ENCODE assay signal across 16 cellular contexts in genomic region chr19:48474084-48474592, GRCh38. TPM values are rescaled to one million over a fixed set of nuclear protein-coding genes. Genes with fewer than 3 reads are reported as not detected.
DNase-seq lines count a peak whose midpoint lies in the region; ATAC-seq and TF ChIP-seq lines count a peak whose summit lies in the region.
"Had no signal": no experiment of that assay in that cellular context is flagged by ENCODE, and none has a peak within 500 bp of the region (broad histone marks: within the 10 kb centered on the region; RNA-seq: fewer than 3 reads in every experiment).

No MANE protein-coding gene starts in this region.

- no peak overlapping the region for H3K4me3 Mint-ChIP-seq in Caco-2 (ENCODE audit: unreplicated experiment)
- H3K4me3 Mint-ChIP-seq in endothelial cell (ENCODE audit: unreplicated experiment): peak overlapping the region; percentile 65
- H3K4me3 Mint-ChIP-seq: CD8-positive, alpha-beta T cell had no signal

- no peak overlapping the region for H3K4me3 ChIP-seq in Caco-2 (ENCODE audit: low read depth, low read length)
- no peak overlapping the region for H3K4me3 ChIP-seq in NB4 (ENCODE audit: low read depth, low read length)
- H3K4me3 ChIP-seq in neuronal stem cell (ENCODE audit: low read length in 2 of 2): no peak overlapping the region

- H3K36me3 ChIP-seq in Caco-2 (ENCODE audit: control insufficient read depth, insufficient read depth, low read length): peaks cover 9% of the 10 kb centered on the region
- peaks cover 75 to 90% of the 10 kb centered on the region in 2 donors for H3K36me3 ChIP-seq in neuronal stem cell (replicated peaks in 1 of 2; ENCODE audit: control insufficient read depth in 2 of 2, insufficient read depth in 2 of 2, low read length in 2 of 2)

- POLR2A ChIA-PET in Caco-2 (lab: Charles Lee): no interaction called here

- TF ChIP-seq CTCF in Caco-2 (IDR thresholded peaks at IDR 0.05; ENCODE audit: insufficient read depth in 1 of 2, low read depth in 1 of 2, low read length in 1 of 2, severe bottlenecking in 1 of 2, unreplicated experiment in 1 of 2) (no peak), NB4 (IDR thresholded peaks at IDR 0.05; ENCODE audit: low read depth, low read length) (no peak), endothelial cell (IDR thresholded peaks at IDR 0.05; ENCODE audit: unreplicated experiment) (no peak)

- no peak overlapping the region for H2AK5ac ChIP-seq in neuronal stem cell (ENCODE audit: low read depth, low read length)

- intact Hi-C loops in Caco-2 (cut with micrococcal nuclease; ENCODE audit: unreplicated experiment): no loop called here

- peak; percentile 13 for TF ChIP-seq POLR2A in NB4 (IDR thresholded peaks at IDR 0.05; ENCODE audit: extremely low read depth, insufficient read length)

- H3K4me1 Mint-ChIP-seq in Caco-2 (ENCODE audit: low read depth, unreplicated experiment): peaks cover 7% of the 10 kb centered on the region
- peaks cover 14% of the 10 kb centered on the region for H3K4me1 Mint-ChIP-seq in endothelial cell (ENCODE audit: unreplicated experiment)

- no peak overlapping the region for H4K8ac ChIP-seq in neuronal stem cell (ENCODE audit: low read depth, low read length)

- H2BK5ac ChIP-seq in neuronal stem cell (ENCODE audit: low read length): no peak overlapping the region

- H3K27ac ChIP-seq in neuronal stem cell (replicated peaks; ENCODE audit: low read length): no peak overlapping the region
- H3K27ac ChIP-seq: HL-60 had no signal

- H3K27ac Mint-ChIP-seq in Caco-2 (ENCODE audit: unreplicated experiment) (peak overlapping the region; percentile 53), endothelial cell (ENCODE audit: unreplicated experiment) (peak overlapping the region; percentile 85)
- H3K27ac Mint-ChIP-seq: CD8-positive, alpha-beta T cell had no signal

- H3K4me2 ChIP-seq in neuronal stem cell (ENCODE audit: insufficient read depth, low read length, poor library complexity, severe bottlenecking): no peak overlapping the region

- H3K14ac ChIP-seq in neuronal stem cell (ENCODE audit: low read length): no peak overlapping the region

- no peaks in the 10 kb centered on the region for H3K9me3 ChIP-seq in Caco-2
- H3K9me3 ChIP-seq in neuronal stem cell (replicated peaks in 1 of 2; ENCODE audit: control insufficient read depth in 2 of 2, insufficient read depth in 1 of 2, low read depth in 1 of 2, low read length in 2 of 2): peaks cover 0 to 2% of the 10 kb centered on the region in 2 donors

- WGBS in neuronal stem cell (ENCODE audit: extremely low coverage in 2 of 2, insufficient read length in 2 of 2, insufficient replicate concordance in 1 of 2), 2 donors: no CpG with 5 or more reads among the region's 16 CpGs

- no peak overlapping the region for H2AFZ ChIP-seq in neuronal stem cell (ENCODE audit: low read length)

- H3K9me3 Mint-ChIP-seq in Caco-2 (ENCODE audit: unreplicated experiment) (no peaks in the 10 kb centered on the region), endothelial cell (ENCODE audit: unreplicated experiment) (no peaks in the 10 kb centered on the region)
- H3K9me3 Mint-ChIP-seq: CD8-positive, alpha-beta T cell had no signal

- no peak overlapping the region for H3K4ac ChIP-seq in neuronal stem cell (ENCODE audit: low read length)

- peaks cover 11% of the 10 kb centered on the region; the same call in 1 of the 2 replicates for H3K4me1 ChIP-seq in Caco-2
- H3K4me1 ChIP-seq in neuronal stem cell (ENCODE audit: control insufficient read depth in 2 of 2, insufficient read depth in 1 of 2, low read depth in 1 of 2, low read length in 2 of 2): peaks cover 2 to 9% of the 10 kb centered on the region in 2 donors

- ATAC-seq in GM21447 (IDR thresholded peaks at IDR 0.05; ENCODE audit: unreplicated experiment): no peak
- ATAC-seq: CD8-positive, alpha-beta T cell; Panc1 had no signal

- no TSS peak for BruUV-seq in Caco-2 (replicated peaks; lab: Mats Ljungman, UMichigan)

- H4K91ac ChIP-seq in neuronal stem cell (ENCODE audit: low read depth, low read length, poor library complexity): no peak overlapping the region

- H3K36me3 Mint-ChIP-seq in Caco-2 (ENCODE audit: insufficient read depth, unreplicated experiment) (peaks cover 86% of the 10 kb centered on the region), endothelial cell (ENCODE audit: low read depth, unreplicated experiment) (peaks cover 52% of the 10 kb centered on the region)

- DNase-seq in Caco-2: no peak
- no peak for DNase-seq in NB4 (ENCODE audit: low read depth)
- DNase-seq in endothelial cell (ENCODE audit: low spot score): no peak
- no peak for DNase-seq in neuronal stem cell (ENCODE audit: low spot score)
- no peak for DNase-seq in dermis blood vessel endothelial cell
- DNase-seq in inferior parietal cortex (ENCODE audit: extremely low spot score): no peak
- DNase-seq: ACHN; CD8-positive, alpha-beta T cell; KG1; NCI-H1105; NCI-H1694 treated with DMSO at 0.1 percent for 48 hours; NCI-H446; SIG-M5 had no signal

- H2BK12ac ChIP-seq in neuronal stem cell (ENCODE audit: low read length): no peak overlapping the region

- no peak overlapping the region for H2BK120ac ChIP-seq in neuronal stem cell (ENCODE audit: low read depth, low read length)

- no peak overlapping the region for H3K18ac ChIP-seq in neuronal stem cell (ENCODE audit: low read length)

- no peaks in the 10 kb centered on the region for H3K27me3 Mint-ChIP-seq in Caco-2 (ENCODE audit: insufficient read depth, unreplicated experiment)
- peaks cover 42% of the 10 kb centered on the region for H3K27me3 Mint-ChIP-seq in endothelial cell (ENCODE audit: unreplicated experiment)

- H3K79me1 ChIP-seq in neuronal stem cell (ENCODE audit: low read depth, low read length): peaks cover 18% of the 10 kb centered on the region

- CTCF ChIA-PET in Caco-2 (lab: Charles Lee): no interaction called here

- H3K27me3 ChIP-seq in Caco-2 (replicated peaks; ENCODE audit: control insufficient read depth, insufficient read depth, low read length) (no peaks in the 10 kb centered on the region), neuronal stem cell (ENCODE audit: control insufficient read depth in 3 of 3, insufficient read depth in 3 of 3, low read depth in 1 of 3, low read length in 3 of 3) (no peaks in the 10 kb centered on the region)

- H2BK15ac ChIP-seq in neuronal stem cell (ENCODE audit: low read length): no peak overlapping the region

- no peak overlapping the region for H3K9ac ChIP-seq in neuronal stem cell (ENCODE audit: low read depth, low read length, poor library complexity)

- peak overlapping the region; percentile 30 for H3K23ac ChIP-seq in neuronal stem cell (ENCODE audit: low read depth, low read length, poor library complexity)

RNA-seq across cellular contexts. Expression of gene CYTH2, which starts 5.0 kb away (rescaled TPM):
- total RNA-seq in Caco-2 (2022) (74.6 and 81.3 TPM in 2 replicates), endothelial cell (ENCODE audit: unreplicated experiment) (165 TPM), dermis blood vessel endothelial cell (63.1 and 89.0 TPM in 2 replicates)
- 67.8 TPM for polyA plus RNA-seq in neuronal stem cell (2013, experiment 1 of 2)
- 64.1 TPM for polyA plus RNA-seq in neuronal stem cell (2013, experiment 2 of 2)

RNA-seq across cellular contexts. Expression of gene KCNJ14, which starts 18.8 kb away (rescaled TPM):
- 3.6 and 3.9 TPM in 2 replicates for total RNA-seq in Caco-2 (2022)
- 0.95 TPM for total RNA-seq in endothelial cell (ENCODE audit: unreplicated experiment)
- polyA plus RNA-seq in neuronal stem cell (2013, experiment 1 of 2): 0.52 TPM
- 0.69 TPM for polyA plus RNA-seq in neuronal stem cell (2013, experiment 2 of 2)
- 0.33 and 0.51 TPM in 2 replicates for total RNA-seq in dermis blood vessel endothelial cell

RNA-seq across cellular contexts. Expression of gene GRWD1, which starts 28.4 kb away (rescaled TPM):
- 77.3 and 77.4 TPM in 2 replicates for total RNA-seq in Caco-2 (2022)
- total RNA-seq in endothelial cell (ENCODE audit: unreplicated experiment): 38.4 TPM
- polyA plus RNA-seq in neuronal stem cell (2013, experiment 1 of 2): 11.2 TPM
- 11.1 TPM for polyA plus RNA-seq in neuronal stem cell (2013, experiment 2 of 2)
- total RNA-seq in dermis blood vessel endothelial cell: 41.4 and 57.9 TPM in 2 replicates

RNA-seq across cellular contexts. Expression of gene LMTK3, which starts 37.5 kb away (rescaled TPM):
- total RNA-seq in Caco-2 (2022) (22.4 and 22.6 TPM in 2 replicates), endothelial cell (ENCODE audit: unreplicated experiment) (3.0 TPM), dermis blood vessel endothelial cell (0.14 TPM in 1 of 2 replicates, not detected in the other)
- 7.9 TPM for polyA plus RNA-seq in neuronal stem cell (2013, experiment 1 of 2)
- 7.5 TPM for polyA plus RNA-seq in neuronal stem cell (2013, experiment 2 of 2)
